Comparison of ENCODE assay signal across 35 cellular contexts in genomic region chr5:145225529-145225928, GRCh38.
"Had no signal": no experiment of that assay in that cellular context is flagged by ENCODE, and none has a peak within 500 bp of the region (broad histone marks: within the 10 kb centered on the region; RNA-seq: fewer than 3 reads in every experiment).

No MANE protein-coding gene starts in this region.

- H3K27me3 ChIP-seq: MG63 had no signal

- H3K4me2 ChIP-seq: KMS-11 had no signal

- H3K9me3 ChIP-seq: MG63 had no signal

- H3K36me3 ChIP-seq: MG63 had no signal

- H3K4me3 ChIP-seq: MG63 had no signal

- H3K9ac ChIP-seq: KMS-11 had no signal

- H3K27ac ChIP-seq: KMS-11 had no signal

- DNase-seq: Karpas-422, Kasumi-1, KG1, MG63, MM.1S, MV-4-11, NCI-H1048, NCI-H1092, NCI-H1092 treated with DMSO at 0.1 percent for 48 hours, NCI-H1105, NCI-H1105 treated with DMSO at 0.1 percent for 48 hours, NCI-H1417, NCI-H1417 treated with DMSO at 0.1 percent for 48 hours, NCI-H1436, NCI-H1436 treated with DMSO at 0.1 percent for 48 hours, NCI-H146, NCI-H1694, NCI-H1694 treated with DMSO at 0.1 percent for 48 hours, NCI-H187, NCI-H187 treated with DMSO at 0.1 percent for 48 hours, NCI-H1930, NCI-H2029, NCI-H2029 treated with DMSO at 0.1 percent for 48 hours, NCI-H2081, NCI-H2081 treated with DMSO at 0.1 percent for 48 hours, NCI-H2107, NCI-H2171, NCI-H2171 treated with DMSO at 0.1 percent for 48 hours, NCI-H2227 treated with DMSO at 0.1 percent for 48 hours, NCI-H226, NCI-H345, NCI-H446, NCI-H446 treated with DMSO at 0.1 percent for 48 hours, NCI-H510A had no signal
